Comparison of ENCODE assay signal across 10 cellular contexts in genomic region chr2:16218651-16219050, GRCh38.
DNase-seq lines count a peak whose midpoint lies in the region; ATAC-seq and TF ChIP-seq lines count a peak whose summit lies in the region.
"Had no signal": no experiment of that assay in that cellular context is flagged by ENCODE, and none has a peak within 500 bp of the region (broad histone marks: within the 10 kb centered on the region; RNA-seq: fewer than 3 reads in every experiment).

No MANE protein-coding gene starts in this region.

- H3K36me3 ChIP-seq in naive thymus-derived CD4-positive, alpha-beta T cell (ENCODE audit: control insufficient read depth in 2 of 3, insufficient read depth in 3 of 3, low read length in 3 of 3), result no peaks in the 10 kb centered on the region

- H3K27me3 Mint-ChIP-seq in progenitor cell of endocrine pancreas, result peaks cover 24% of the 10 kb centered on the region
- peaks cover 0 to 15% (median 7%) of the 10 kb centered on the region in 5 donors for H3K27me3 Mint-ChIP-seq in naive thymus-derived CD4-positive, alpha-beta T cell
- H3K27me3 Mint-ChIP-seq: IgD-negative memory B cell had no signal

- H3K4me1 Mint-ChIP-seq in progenitor cell of endocrine pancreas (ENCODE audit: low read depth), result peaks cover 3% of the 10 kb centered on the region
- H3K4me1 Mint-ChIP-seq in naive thymus-derived CD4-positive, alpha-beta T cell, result no peaks in the 10 kb centered on the region

- H3K27me3 ChIP-seq in naive thymus-derived CD4-positive, alpha-beta T cell (ENCODE audit: control insufficient read depth in 2 of 2, insufficient read depth in 2 of 2, low read length in 2 of 2), result no peaks in the 10 kb centered on the region

- POLR2A ChIA-PET in naive thymus-derived CD4-positive, alpha-beta T cell (lab: Charles Lee), result no interaction called here

- CTCF ChIA-PET in naive thymus-derived CD4-positive, alpha-beta T cell (lab: Charles Lee), result interaction anchor here (1.2 kb wide), 1 partner anchor 9 kb away, joined by 3 read pairs; no protein-coding TSS in a partner anchor

- H3K36me3 Mint-ChIP-seq in progenitor cell of endocrine pancreas (ENCODE audit: insufficient read depth), result no peaks in the 10 kb centered on the region
- no peaks in the 10 kb centered on the region for H3K36me3 Mint-ChIP-seq in naive thymus-derived CD4-positive, alpha-beta T cell
- H3K36me3 Mint-ChIP-seq: IgD-negative memory B cell had no signal

- peak; percentile 64 for TF ChIP-seq CTCF in progenitor cell of endocrine pancreas (IDR thresholded peaks at IDR 0.05; ENCODE audit: unreplicated experiment)

- H3K9me3 ChIP-seq in naive thymus-derived CD4-positive, alpha-beta T cell (ENCODE audit: control insufficient read depth in 2 of 3, low read length in 3 of 3), result no peaks in the 10 kb centered on the region

- in situ Hi-C loops in KBM-7 (cut with MboI; ENCODE audit: low pct_unique_long_range_greater_than_20kb, low sequenced_read_pairs), result no loop called here

- intact Hi-C loops in naive thymus-derived CD4-positive, alpha-beta T cell (cut with micrococcal nuclease), result loop anchor here in 1 of 2 donors (1.0 kb wide), 1 partner anchor 278 kb away; the partner anchor contains the start of gene MYCN

- DNase-seq in SIG-M5 treated with dmso at 0.1 percent for 504 hours (lab: John Stamatoyannopoulos, UW; ENCODE audit: unreplicated experiment) (peak; percentile 10), SIG-M5 (lab: John Stamatoyannopoulos, UW) (no peak), KBM-7 (peak; percentile 41), cerebellar cortex (ENCODE audit: low spot score) (peak; percentile 4), progenitor cell of endocrine pancreas (ENCODE audit: low spot score, unreplicated experiment) (no peak)
- no peak for DNase-seq in naive thymus-derived CD4-positive, alpha-beta T cell
- no peak for DNase-seq in activated effector memory CD4-positive, alpha-beta T cell treated with Interleukin-2 at 50 U/mL for 16 hours
- DNase-seq: activated CD8-positive, alpha-beta memory T cell treated with anti-CD3 and anti-CD28 coated beads for 24 hours had no signal

- ATAC-seq in HG03280 (IDR thresholded peaks at IDR 0.05; ENCODE audit: unreplicated experiment), result no peak
- ATAC-seq in naive thymus-derived CD4-positive, alpha-beta T cell, result no peak

- no peaks in the 10 kb centered on the region for H3K9me3 Mint-ChIP-seq in progenitor cell of endocrine pancreas (ENCODE audit: low read depth)
- peaks cover 0 to 6% (median 0%) of the 10 kb centered on the region in 11 donors for H3K9me3 Mint-ChIP-seq in naive thymus-derived CD4-positive, alpha-beta T cell

- no peak overlapping the region for H3K4me3 Mint-ChIP-seq in progenitor cell of endocrine pancreas (ENCODE audit: low read depth)
- no peak overlapping the region for H3K4me3 Mint-ChIP-seq in naive thymus-derived CD4-positive, alpha-beta T cell

- H3K27ac ChIP-seq in naive thymus-derived CD4-positive, alpha-beta T cell (ENCODE audit: low read depth, low read length), result no peak overlapping the region

- H3K27ac Mint-ChIP-seq in progenitor cell of endocrine pancreas, result no peak overlapping the region
- no peak overlapping the region for H3K27ac Mint-ChIP-seq in naive thymus-derived CD4-positive, alpha-beta T cell
- H3K27ac Mint-ChIP-seq: IgD-negative memory B cell had no signal

- no peaks in the 10 kb centered on the region for H3K4me1 ChIP-seq in naive thymus-derived CD4-positive, alpha-beta T cell (ENCODE audit: control insufficient read depth in 2 of 2, insufficient read depth in 2 of 2, low read length in 2 of 2)

- H3K4me3 ChIP-seq in naive thymus-derived CD4-positive, alpha-beta T cell (ENCODE audit: low read length), result no peak overlapping the region

Comparison
In these comparisons a context has a peak if more than half of its experiments do, and no peak if none do; other contexts are left out.
1. DNase-seq: peak in SIG-M5 treated with dmso at 0.1 percent for 504 hours (single experiment), KBM-7 (single experiment) and cerebellar cortex (single experiment); none in SIG-M5 (single experiment), progenitor cell of endocrine pancreas (single experiment), naive thymus-derived CD4-positive, alpha-beta T cell (0 of 9) and activated effector memory CD4-positive, alpha-beta T cell treated with Interleukin-2 at 50 U/mL for 16 hours (single experiment).